22 cellular contexts compared by ENCODE assay signal in genomic region chr1:35935436-35935835, GRCh38. TPM values are rescaled to one million over a fixed set of nuclear protein-coding genes. Genes with fewer than 3 reads are reported as not detected.
DNase-seq lines count a peak whose midpoint lies in the region; ATAC-seq and FAIRE-seq lines count a peak whose summit lies in the region.
"Had no signal": no experiment of that assay in that cellular context is flagged by ENCODE, and none has a peak within 500 bp of the region (broad histone marks: within the 10 kb centered on the region; RNA-seq: fewer than 3 reads in every experiment).

No MANE protein-coding gene starts in this region.

- H3K9ac ChIP-seq in mesenchymal stem cell (ENCODE audit: low read length) = no peak overlapping the region
- H3K9ac ChIP-seq: neural progenitor cell had no signal

- H2BK12ac ChIP-seq in mesenchymal stem cell (ENCODE audit: low read length in 2 of 2) = no peak overlapping the region

- no peak overlapping the region for H2BK15ac ChIP-seq in mesenchymal stem cell (ENCODE audit: low read depth, poor library complexity, severe bottlenecking)

- no peak overlapping the region for H3K27ac ChIP-seq in mesenchymal stem cell (ENCODE audit: low read length, poor library complexity, severe bottlenecking)
- H3K27ac ChIP-seq: C4-2B, gastrocnemius medialis, neural progenitor cell, Peyer's patch had no signal

- DNase-seq in GF-D8 (lab: John Stamatoyannopoulos, UW) (peak; percentile 16), SK-N-DZ (ENCODE audit: low spot score) (peak; percentile 13), mesenchymal stem cell (peak; percentile 89), NOMO-1 treated with DMSO at 0.1 percent for 48 hours (lab: John Stamatoyannopoulos, UW; ENCODE audit: unreplicated experiment) (no peak), RPMI8226 (no peak)
- no peak for DNase-seq in activated effector memory CD4-positive, alpha-beta T cell treated with Interleukin-2 at 50 U/mL for 16 hours
- DNase-seq: ACHN; activated CD4-positive, alpha-beta T cell treated with anti-CD3 and anti-CD28 coated beads for 36 hours; activated CD8-positive, alpha-beta memory T cell treated with anti-CD3 and anti-CD28 coated beads, Interleukin-2, amount 10 ng/mL, durations not matched to agents 7 days and 5 days; activated naive CD8-positive, alpha-beta T cell treated with anti-CD3 and anti-CD28 coated beads, Interleukin-2, amount 50 U/mL, for 24 hours; gastrocnemius medialis; left cardiac atrium; NCI-H146; Peyer's patch; stimulated activated CD8-positive, alpha-beta memory T cell treated with anti-CD3 and anti-CD28 coated beads, Interleukin-4, amount 100 ng/mL, for 48 hours; substantia nigra had no signal

- no peak overlapping the region for H2AFZ ChIP-seq in mesenchymal stem cell (ENCODE audit: low read depth, low read length)
- H2AFZ ChIP-seq: neural progenitor cell had no signal

- 9% methylated on average over 1 of the region's 2 CpGs for WGBS in mesenchymal stem cell

- no peak for ATAC-seq in HG02571 (IDR thresholded peaks at IDR 0.05; ENCODE audit: unreplicated experiment)
- ATAC-seq: activated CD4-positive, alpha-beta T cell treated with anti-CD3 and anti-CD28 coated beads for 36 hours; activated CD8-positive, alpha-beta memory T cell treated with anti-CD3 and anti-CD28 coated beads, Interleukin-2, amount 10 ng/mL, durations not matched to agents 7 days and 5 days; activated naive CD8-positive, alpha-beta T cell treated with anti-CD3 and anti-CD28 coated beads, Interleukin-2, amount 50 U/mL, for 24 hours; activated T-helper 17 cell treated with anti-CD3 and anti-CD28 coated beads, Interleukin-2, amount 50 U/mL, for 72 hours; gastrocnemius medialis; left cardiac atrium had no signal

- H3K18ac ChIP-seq in mesenchymal stem cell (ENCODE audit: low read depth in 1 of 2, low read length in 2 of 2) = no peak overlapping the region

- peak; percentile 29 for FAIRE-seq in endometrium (lab: Jason Lieb, UNC)
- FAIRE-seq: H1 had no signal

- H3K36me3 ChIP-seq in mesenchymal stem cell (ENCODE audit: control insufficient read depth in 1 of 2, insufficient read depth in 2 of 2, low read depth in 1 of 2, low read length in 2 of 2) = no peaks in the 10 kb centered on the region
- H3K36me3 ChIP-seq: gastrocnemius medialis, neural progenitor cell, Peyer's patch had no signal

- no peak overlapping the region for H3K4me2 ChIP-seq in mesenchymal stem cell (ENCODE audit: low read length, poor library complexity, severe bottlenecking)
- H3K4me2 ChIP-seq: neural progenitor cell had no signal

- no peaks in the 10 kb centered on the region for H3K27me3 ChIP-seq in mesenchymal stem cell (ENCODE audit: control insufficient read depth in 1 of 2, insufficient read depth in 1 of 2, low read length in 2 of 2)
- H3K27me3 ChIP-seq: gastrocnemius medialis, neural progenitor cell, Peyer's patch had no signal

- no peak overlapping the region for H3K23ac ChIP-seq in mesenchymal stem cell (ENCODE audit: low read length in 2 of 2)

- H3K9me3 ChIP-seq in mesenchymal stem cell (ENCODE audit: control insufficient read depth, low read length) = no peaks in the 10 kb centered on the region
- H3K9me3 ChIP-seq: gastrocnemius medialis, Peyer's patch had no signal

- no peak overlapping the region for H2AK5ac ChIP-seq in mesenchymal stem cell (ENCODE audit: low read length, severe bottlenecking)

- no peak overlapping the region for H3K4me3 ChIP-seq in mesenchymal stem cell (ENCODE audit: insufficient read depth in 1 of 2, low read depth in 1 of 2, low read length in 2 of 2)
- H3K4me3 ChIP-seq: gastrocnemius medialis, neural progenitor cell, Peyer's patch had no signal

- H4K8ac ChIP-seq in mesenchymal stem cell (ENCODE audit: low read length) = no peak overlapping the region

- H2BK120ac ChIP-seq in mesenchymal stem cell (ENCODE audit: low read depth, low read length) = no peak overlapping the region

- no peak overlapping the region for H3K14ac ChIP-seq in mesenchymal stem cell (ENCODE audit: low read length in 2 of 2)

- peaks cover 7% of the 10 kb centered on the region for H3K79me1 ChIP-seq in mesenchymal stem cell (replicated peaks; ENCODE audit: low read length, poor library complexity, severe bottlenecking)

- no peak overlapping the region for H3K4ac ChIP-seq in mesenchymal stem cell (ENCODE audit: low read depth in 1 of 2, low read length in 2 of 2)

- no peak overlapping the region for H2BK5ac ChIP-seq in mesenchymal stem cell (ENCODE audit: low read depth, low read length, poor library complexity, severe bottlenecking)

- H3K4me1 ChIP-seq in mesenchymal stem cell (ENCODE audit: control insufficient read depth, insufficient read depth, low read depth, low read length) = peaks cover 3% of the 10 kb centered on the region

- H4K91ac ChIP-seq in mesenchymal stem cell (ENCODE audit: low read length) = no peak overlapping the region

RNA-seq across cellular contexts. Expression of gene AGO3, which starts 4.5 kb away (rescaled TPM):
- polyA plus RNA-seq in SK-N-DZ (2014; cell fraction: cytosol; rRNA removed) = 5.1 and 6.7 TPM in 2 replicates
- 4.4 and 7.1 TPM in 2 replicates for polyA plus RNA-seq in SK-N-DZ (2014; cell fraction: nucleus; rRNA removed)
- polyA plus RNA-seq in mesenchymal stem cell (2013, experiment 1 of 2) = 11.9 TPM
- 12.2 TPM for polyA plus RNA-seq in mesenchymal stem cell (2013, experiment 2 of 2)

RNA-seq across cellular contexts. Expression of gene AGO1, which starts 52.4 kb away (rescaled TPM):
- polyA plus RNA-seq in SK-N-DZ (2014; cell fraction: cytosol; rRNA removed) = 7.7 and 9.9 TPM in 2 replicates
- polyA plus RNA-seq in SK-N-DZ (2014; cell fraction: nucleus; rRNA removed) = 9.5 and 18.1 TPM in 2 replicates
- polyA plus RNA-seq in mesenchymal stem cell (2013, experiment 1 of 2) = 9.2 TPM
- polyA plus RNA-seq in mesenchymal stem cell (2013, experiment 2 of 2) = 9.3 TPM

Comparison
In these comparisons a context has a peak if more than half of its experiments do, and no peak if none do; other contexts are left out.
1. DNase-seq: peak in GF-D8 (single experiment), SK-N-DZ (single experiment) and mesenchymal stem cell (single experiment); none in NOMO-1 treated with DMSO at 0.1 percent for 48 hours (single experiment), RPMI8226 (single experiment) and activated effector memory CD4-positive, alpha-beta T cell treated with Interleukin-2 at 50 U/mL for 16 hours (single experiment).